ENCODE assay signal across 8 cellular contexts in genomic region chr9:99851028-99851822, GRCh38. TPM values are rescaled to one million over a fixed set of nuclear protein-coding genes. Genes with fewer than 3 reads are reported as not detected.
DNase-seq lines count a peak whose midpoint lies in the region; ATAC-seq and TF ChIP-seq lines count a peak whose summit lies in the region.

No MANE protein-coding gene starts in this region.

- peaks cover 0 to 6% of the 10 kb centered on the region in 2 donors for H3K27me3 Mint-ChIP-seq in stimulated activated naive B cell treated with anti-CD40 and anti-IgM and Interleukin-4, amounts not matched to agents 10 μg/mL and 1 μg/mL and 100 μg/mL, for 72 hours

- H3K9me3 Mint-ChIP-seq in stimulated activated naive B cell treated with anti-CD40 and anti-IgM and Interleukin-4, amounts not matched to agents 10 μg/mL and 1 μg/mL and 100 μg/mL, for 72 hours = peaks cover 0 to 6% of the 10 kb centered on the region in 2 donors

- ATAC-seq in HG02884 (IDR thresholded peaks at IDR 0.05; ENCODE audit: unreplicated experiment) = peak; percentile 95
- peak; percentile 66 to 71 for ATAC-seq in stimulated activated naive B cell treated with anti-CD40 and anti-IgM and Interleukin-4, amounts not matched to agents 10 μg/mL and 1 μg/mL and 100 μg/mL, for 72 hours (replicated peaks)

- H3K4me3 ChIP-seq in osteoblast (ENCODE audit: insufficient read depth, low read length) = no peak overlapping the region

- peaks cover 43 to 64% of the 10 kb centered on the region in 2 donors for H3K4me1 Mint-ChIP-seq in stimulated activated naive B cell treated with anti-CD40 and anti-IgM and Interleukin-4, amounts not matched to agents 10 μg/mL and 1 μg/mL and 100 μg/mL, for 72 hours

- no peaks in the 10 kb centered on the region for H4K20me1 ChIP-seq in osteoblast (ENCODE audit: insufficient read depth, low read length)

- no peaks in the 10 kb centered on the region for H3K79me2 ChIP-seq in osteoblast (ENCODE audit: insufficient read depth, low read length)

- H3K36me3 Mint-ChIP-seq in stimulated activated naive B cell treated with anti-CD40 and anti-IgM and Interleukin-4, amounts not matched to agents 10 μg/mL and 1 μg/mL and 100 μg/mL, for 72 hours = peaks cover 76 to 81% of the 10 kb centered on the region in 2 donors

- peak; percentile 11 for DNase-seq in activated T-cell treated with anti-CD3 and anti-CD28 coated beads for 4 hours
- DNase-seq in activated T-cell treated with anti-CD3 and anti-CD28 coated beads, Interleukin-2, amount 50 U/mL, for 1 hour = no peak
- DNase-seq in T-helper 1 cell = peak in 4 of 5 donors; percentile 8 to 84 (median 24)
- DNase-seq in stimulated activated naive B cell treated with anti-CD40 and anti-IgM and Interleukin-4, amounts not matched to agents 10 μg/mL and 1 μg/mL and 100 μg/mL, for 72 hours = no peak
- no peak for DNase-seq in NCI-H748 treated with DMSO at 0.1 percent for 48 hours (lab: John Stamatoyannopoulos, UW)
- DNase-seq in osteoblast (ENCODE audit: insufficient read length, low spot score, missing footprints) = no peak
- DNase-seq in iPS-NIHi11 (ENCODE audit: low spot score) = no peak

- no peak overlapping the region for H3K4me2 ChIP-seq in osteoblast (ENCODE audit: insufficient read depth, low read length)

- H3K4me3 Mint-ChIP-seq in stimulated activated naive B cell treated with anti-CD40 and anti-IgM and Interleukin-4, amounts not matched to agents 10 μg/mL and 1 μg/mL and 100 μg/mL, for 72 hours = peak overlapping the region; percentile 1 to 71

- H2AFZ ChIP-seq in osteoblast (ENCODE audit: low read length) = no peak overlapping the region

- H3K27ac Mint-ChIP-seq in stimulated activated naive B cell treated with anti-CD40 and anti-IgM and Interleukin-4, amounts not matched to agents 10 μg/mL and 1 μg/mL and 100 μg/mL, for 72 hours = peak overlapping the region; percentile 90

- peaks cover 5% of the 10 kb centered on the region for H3K4me1 ChIP-seq in osteoblast (ENCODE audit: insufficient read depth, low read length)

- no peaks in the 10 kb centered on the region for H3K36me3 ChIP-seq in osteoblast (ENCODE audit: insufficient read depth, low read length)

- H3K27me3 ChIP-seq in osteoblast (ENCODE audit: insufficient read depth, low read length) = no peaks in the 10 kb centered on the region

- H3K27ac ChIP-seq in osteoblast (ENCODE audit: low read depth, low read length) = no peak overlapping the region

- no peak for TF ChIP-seq CTCF in osteoblast (IDR thresholded peaks at IDR 0.05; ENCODE audit: extremely low read depth, low read depth, low read length)

- no peaks in the 10 kb centered on the region for H3K9me3 ChIP-seq in osteoblast (ENCODE audit: low read depth, low read length)

RNA-seq across cellular contexts. Expression of gene NR4A3, which starts 29.5 kb away (rescaled TPM):
- 0.29 and 0.36 TPM in 2 replicates for total RNA-seq in osteoblast

RNA-seq across cellular contexts. Expression of gene STX17, which starts 55.2 kb away (rescaled TPM):
- total RNA-seq in osteoblast = 32.2 and 40.1 TPM in 2 replicates

Comparison
In these comparisons a context has a peak if more than half of its experiments do, and no peak if none do; other contexts are left out.
1. DNase-seq: peak in activated T-cell treated with anti-CD3 and anti-CD28 coated beads for 4 hours (single experiment) and T-helper 1 cell (4 of 5); none in activated T-cell treated with anti-CD3 and anti-CD28 coated beads, Interleukin-2, amount 50 U/mL, for 1 hour (single experiment), stimulated activated naive B cell treated with anti-CD40 and anti-IgM and Interleukin-4, amounts not matched to agents 10 μg/mL and 1 μg/mL and 100 μg/mL, for 72 hours (single experiment), NCI-H748 treated with DMSO at 0.1 percent for 48 hours (single experiment), osteoblast (single experiment) and iPS-NIHi11 (single experiment).